Comparison of ENCODE assay signal across 8 cellular contexts in genomic region chr10:117216611-117217195, GRCh38. TPM values are rescaled to one million over a fixed set of nuclear protein-coding genes. Genes with fewer than 3 reads are reported as not detected.
DNase-seq lines count a peak whose midpoint lies in the region; ATAC-seq and TF ChIP-seq lines count a peak whose summit lies in the region.

No MANE protein-coding gene starts in this region.

- TF ChIP-seq CTCF in Peyer's patch (IDR thresholded peaks at IDR 0.05): peak; percentile 93 to 100 (median 99)
- peak; percentile 100 for TF ChIP-seq CTCF in foreskin fibroblast (IDR thresholded peaks at IDR 0.05; ENCODE audit: low read depth, low read length)
- peak in 6 of 7 experiments; percentile 10 to 100 (median 99) for TF ChIP-seq CTCF in stomach (IDR thresholded peaks at IDR 0.05)

- no peak overlapping the region for H3K27ac ChIP-seq in CD4-positive, CD25-positive, alpha-beta regulatory T cell (ENCODE audit: insufficient read depth, low read length, poor library complexity, severe bottlenecking)
- H3K27ac ChIP-seq in Peyer's patch (no peak overlapping the region), stomach (no peak overlapping the region)

- peaks cover 26% of the 10 kb centered on the region for H3K27me3 Mint-ChIP-seq in CD4-positive, CD25-positive, alpha-beta regulatory T cell

- intact Hi-C loops in stomach (cut with DNase I; ENCODE audit: low total_unique reads): loop anchor here (10.0 kb wide), 1 partner anchor 228 kb away; no protein-coding TSS in a partner anchor

- TF ChIP-seq EP300 in stomach (IDR thresholded peaks at IDR 0.05): no peak

- ATAC-seq in CD4-positive, CD25-positive, alpha-beta regulatory T cell (ENCODE audit: low read depth in 2 of 2): peak; percentile 65 to 71
- ATAC-seq in GM19351 (IDR thresholded peaks at IDR 0.05; ENCODE audit: unreplicated experiment) (peak; percentile 86), HG03521 (IDR thresholded peaks at IDR 0.05; ENCODE audit: unreplicated experiment) (peak; percentile 92)

- no peaks in the 10 kb centered on the region for H3K36me3 ChIP-seq in CD4-positive, CD25-positive, alpha-beta regulatory T cell (ENCODE audit: control insufficient read depth, insufficient read depth, low read length)
- H3K36me3 ChIP-seq in Peyer's patch (no peaks in the 10 kb centered on the region), neuron (ENCODE audit: insufficient read depth, low read length) (no peaks in the 10 kb centered on the region), stomach (no peaks in the 10 kb centered on the region)

- H3K4me3 Mint-ChIP-seq in CD4-positive, CD25-positive, alpha-beta regulatory T cell: peak overlapping the region in 3 of 4 donors; percentile 68 to 85 (median 76)

- 1 to 2% (median 1%) methylated on average over 16 to 52 of the region's 52 CpGs for WGBS in stomach, 5 donors

- H3K4me3 ChIP-seq in CD4-positive, CD25-positive, alpha-beta regulatory T cell (ENCODE audit: low read depth, low read length): peak overlapping the region; percentile 37
- H3K4me3 ChIP-seq in Peyer's patch (peak overlapping the region; percentile 6 to 63 (median 46)), foreskin fibroblast (ENCODE audit: low read depth in 1 of 2, low read length in 2 of 2) (peak overlapping the region; percentile 47 to 74), neuron (ENCODE audit: low read length) (peak overlapping the region; percentile 47), stomach (peak overlapping the region; percentile 36 to 56 (median 50))

- peaks cover 0 to 6% (median 0%) of the 10 kb centered on the region in 4 donors for H3K4me1 Mint-ChIP-seq in CD4-positive, CD25-positive, alpha-beta regulatory T cell

- no peaks in the 10 kb centered on the region for H3K36me3 Mint-ChIP-seq in CD4-positive, CD25-positive, alpha-beta regulatory T cell

- peak; percentile 46 to 74 (median 67) for DNase-seq in CD4-positive, CD25-positive, alpha-beta regulatory T cell
- DNase-seq in Peyer's patch: peak; percentile 40 to 81 (median 79)
- peak; percentile 54 for DNase-seq in activated T-helper 9 cell treated with anti-CD3 and anti-CD28 coated beads, Interleukin-2, amount 50 U/mL, for 16 hours (ENCODE audit: low read depth)
- DNase-seq in foreskin fibroblast: peak; percentile 50 to 87
- peak; percentile 73 for DNase-seq in stomach

- no peaks in the 10 kb centered on the region for H3K9me3 ChIP-seq in CD4-positive, CD25-positive, alpha-beta regulatory T cell (ENCODE audit: control insufficient read depth in 2 of 2, low read length in 2 of 2)
- H3K9me3 ChIP-seq in Peyer's patch (peaks cover 0 to 6% (median 2%) of the 10 kb centered on the region in 4 donors), neuron (ENCODE audit: low read length) (no peaks in the 10 kb centered on the region), stomach (peaks cover 0 to 17% (median 8%) of the 10 kb centered on the region in 4 donors)

- peak overlapping the region in 1 of 3 donors; percentile 14 for H3K27ac Mint-ChIP-seq in CD4-positive, CD25-positive, alpha-beta regulatory T cell

- peak overlapping the region; percentile 85 for H2AFZ ChIP-seq in neuron (ENCODE audit: low read depth, low read length)

- H3K4me1 ChIP-seq in CD4-positive, CD25-positive, alpha-beta regulatory T cell (ENCODE audit: control insufficient read depth, insufficient read depth, low read length, poor library complexity, severe bottlenecking): peaks cover 14% of the 10 kb centered on the region
- H3K4me1 ChIP-seq in Peyer's patch (peaks cover 0 to 12% (median 4%) of the 10 kb centered on the region in 4 donors), neuron (ENCODE audit: insufficient read depth, low read length) (peaks cover 10% of the 10 kb centered on the region), stomach (peaks cover 9 to 17% (median 16%) of the 10 kb centered on the region in 4 donors)

- TF ChIP-seq POLR2A in Peyer's patch (IDR thresholded peaks at IDR 0.05) (no peak), stomach (IDR thresholded peaks at IDR 0.05) (no peak)

- H3K27me3 ChIP-seq in CD4-positive, CD25-positive, alpha-beta regulatory T cell (ENCODE audit: control insufficient read depth, insufficient read depth, low read length): no peaks in the 10 kb centered on the region
- H3K27me3 ChIP-seq in Peyer's patch (peaks cover 0 to 5% of the 10 kb centered on the region in 2 donors), neuron (ENCODE audit: insufficient read depth, low read length) (peaks cover 34% of the 10 kb centered on the region), stomach (peaks cover 0 to 80% (median 36%) of the 10 kb centered on the region in 3 donors)

- H3K9me3 Mint-ChIP-seq in CD4-positive, CD25-positive, alpha-beta regulatory T cell: peaks cover 0 to 7% (median 3%) of the 10 kb centered on the region in 7 donors

RNA-seq across cellular contexts. Expression of gene KCNK18, which starts 19.4 kb away (rescaled TPM):
- not detected for total RNA-seq in CD4-positive, CD25-positive, alpha-beta regulatory T cell
- polyA plus RNA-seq in CD4-positive, CD25-positive, alpha-beta regulatory T cell: not detected
- total RNA-seq in Peyer's patch (not detected), stomach (not detected)
- not detected for polyA plus RNA-seq in stomach

RNA-seq across cellular contexts. Expression of gene SLC18A2, which starts 24.2 kb away (rescaled TPM):
- 0.25 TPM for total RNA-seq in CD4-positive, CD25-positive, alpha-beta regulatory T cell
- polyA plus RNA-seq in CD4-positive, CD25-positive, alpha-beta regulatory T cell: under 1 TPM in 3 of 4 donors, not detected in 1; 0.09 to 0.17 (median 0.14) TPM
- total RNA-seq in Peyer's patch (under 1 TPM; 0.18 to 0.95 (median 0.75) TPM), stomach (10 to 100 TPM in 1 of 5 donors, 1 to 10 TPM in 3, not detected in 1; 2.3 to 49.6 (median 6.8) TPM)
- polyA plus RNA-seq in stomach: 1 to 10 TPM in 2 of 3 donors, under 1 TPM in 1; 0.43 to 1.2 (median 1.1) TPM
